ENCODE assay signal across 8 cellular contexts in genomic region chr5:1792842-1793266, GRCh38. TPM values are rescaled to one million over a fixed set of nuclear protein-coding genes. Genes with fewer than 3 reads are reported as not detected.
DNase-seq lines count a peak whose midpoint lies in the region; ATAC-seq, FAIRE-seq and TF ChIP-seq lines count a peak whose summit lies in the region.

No MANE protein-coding gene starts in this region.

- peak overlapping the region; percentile 87 for H3K27ac ChIP-seq in DOHH2 (ENCODE audit: low read depth, low read length)

- TF ChIP-seq CTCF in DOHH2 (IDR thresholded peaks at IDR 0.05; ENCODE audit: low read depth, low read length, poor library complexity, severe bottlenecking): no peak

- peak overlapping the region; percentile 78 for H3K4me2 ChIP-seq in DOHH2 (ENCODE audit: low read length)

- peak overlapping the region; percentile 67 for H3K4me3 ChIP-seq in DOHH2 (ENCODE audit: low read length)

- peaks cover 32% of the 10 kb centered on the region for H3K79me2 ChIP-seq in DOHH2 (ENCODE audit: control insufficient read depth, low read length)

- in situ Hi-C loops in KBM-7 (cut with MboI; ENCODE audit: low pct_unique_long_range_greater_than_20kb, low sequenced_read_pairs): no loop called here

- no peaks in the 10 kb centered on the region; the same call in 1 of the 2 replicates for H4K20me1 ChIP-seq in DOHH2 (ENCODE audit: control insufficient read depth, insufficient read depth, low read depth, low read length)

- DNase-seq in KBM-7 (peak; percentile 95), NCI-H2227 (lab: John Stamatoyannopoulos, UW; ENCODE audit: unreplicated experiment) (no peak), frontal cortex (ENCODE audit: low spot score in 2 of 2) (no peak)
- peak; percentile 62 for DNase-seq in activated CD4-positive, alpha-beta T cell treated with anti-CD3 and anti-CD28 coated beads for 1 hour
- DNase-seq in effector CD4-positive, alpha-beta T cell: peak; percentile 60
- DNase-seq in stimulated activated CD4-positive, alpha-beta T cell treated with anti-CD3 and anti-CD28 coated beads, Interleukin-1b, Interleukin-23, amount 100 ng/mL, for 1 hour (ENCODE audit: low read depth in 2 of 2): peak; percentile 41 to 48

- peaks cover 35% of the 10 kb centered on the region for H3F3A ChIP-seq in DOHH2 (ENCODE audit: control insufficient read depth, insufficient read depth)

- peaks cover 89% of the 10 kb centered on the region for H3K4me1 ChIP-seq in DOHH2 (ENCODE audit: control insufficient read depth, low read length)

- no peaks in the 10 kb centered on the region for H3K9me2 ChIP-seq in DOHH2 (replicated peaks; ENCODE audit: control insufficient read depth, low read length)

- peak; percentile 94 for ATAC-seq in GM21529 (IDR thresholded peaks at IDR 0.05; ENCODE audit: unreplicated experiment)

- no peaks in the 10 kb centered on the region for H3K27me3 ChIP-seq in DOHH2 (ENCODE audit: control insufficient read depth, low read length)

- peaks cover 48% of the 10 kb centered on the region for H3K36me3 ChIP-seq in DOHH2 (ENCODE audit: control insufficient read depth, low read length)

- no peak for FAIRE-seq in frontal cortex (lab: Jason Lieb, UNC)

- H3K9me3 ChIP-seq in DOHH2 (ENCODE audit: control insufficient read depth, insufficient read depth, low read length): no peaks in the 10 kb centered on the region

RNA-seq across cellular contexts. Expression of gene MRPL36, which starts 6.8 kb away (rescaled TPM):
- 20.0 TPM for total RNA-seq in frontal cortex

RNA-seq across cellular contexts. Expression of gene NDUFS6, which starts 8.4 kb away (rescaled TPM):
- total RNA-seq in frontal cortex: 13.5 TPM

Comparison
In these comparisons a context has a peak if more than half of its experiments do, and no peak if none do; other contexts are left out.
1. DNase-seq: peak in KBM-7 (single experiment), activated CD4-positive, alpha-beta T cell treated with anti-CD3 and anti-CD28 coated beads for 1 hour (single experiment), effector CD4-positive, alpha-beta T cell (single experiment) and stimulated activated CD4-positive, alpha-beta T cell treated with anti-CD3 and anti-CD28 coated beads, Interleukin-1b, Interleukin-23, amount 100 ng/mL, for 1 hour (2 of 2); none in NCI-H2227 (single experiment) and frontal cortex (0 of 2).